In the genomic region with DNA sequence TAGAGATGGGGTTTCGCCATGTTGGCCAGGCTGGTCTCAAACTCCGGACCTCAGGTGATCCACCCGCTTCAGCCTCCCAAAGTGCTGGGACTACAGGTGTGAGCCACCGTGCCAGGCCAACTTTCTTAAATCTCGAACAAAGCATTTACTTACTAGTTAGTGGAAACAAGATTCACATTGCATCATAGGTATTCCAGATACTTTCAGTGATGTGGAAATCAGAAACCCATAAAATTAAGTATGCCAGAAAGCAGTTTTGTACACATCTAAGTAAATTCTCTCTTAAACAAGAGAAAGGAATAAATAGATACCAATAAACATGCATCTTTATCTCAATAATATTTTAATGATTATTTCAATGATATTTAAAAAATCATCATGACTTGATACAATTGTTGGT, we compare ENCODE assay signal across 22 cellular contexts.
DNase-seq lines count a peak whose midpoint lies in the region; ATAC-seq and TF ChIP-seq lines count a peak whose summit lies in the region.
"Had no signal": no experiment of that assay in that cellular context is flagged by ENCODE, and none has a peak within 500 bp of the region (broad histone marks: within the 10 kb centered on the region; RNA-seq: fewer than 3 reads in every experiment).

No MANE protein-coding gene starts in this region.

- H2BK5ac ChIP-seq in mesenchymal stem cell (ENCODE audit: low read depth, low read length, poor library complexity, severe bottlenecking), result no peak overlapping the region

- H3K4me1 ChIP-seq in SK-N-SH (ENCODE audit: control insufficient read depth in 1 of 2, insufficient read depth in 2 of 2, low read depth in 1 of 2, low read length in 1 of 2), result peaks cover 6 to 27% of the 10 kb centered on the region in 2 experiments
- peaks cover 2% of the 10 kb centered on the region for H3K4me1 ChIP-seq in mesenchymal stem cell (ENCODE audit: control insufficient read depth, insufficient read depth, low read depth, low read length)
- H3K4me1 ChIP-seq: BE2C, Peyer's patch had no signal

- no peak overlapping the region for H4K91ac ChIP-seq in mesenchymal stem cell (ENCODE audit: low read length)

- H3K27ac Mint-ChIP-seq in chondrocyte (ENCODE audit: unreplicated experiment) (peak overlapping the region; percentile 95), immature natural killer cell (no peak overlapping the region)
- H3K27ac Mint-ChIP-seq: CD4-positive, alpha-beta T cell had no signal

- no peak overlapping the region for H2BK12ac ChIP-seq in mesenchymal stem cell (ENCODE audit: low read length in 2 of 2)

- H3K4me2 ChIP-seq in SK-N-SH (peak overlapping the region; percentile 43; the same call in 1 of the 2 replicates), mesenchymal stem cell (ENCODE audit: low read length, poor library complexity, severe bottlenecking) (no peak overlapping the region)

- WGBS in SK-N-SH (ENCODE audit: low lambda C conversion rate), result 92% methylated on average over 5 of the region's 5 CpGs
- WGBS in mesenchymal stem cell, result 100% methylated on average over 4 of the region's 5 CpGs

- no peak overlapping the region for H2BK15ac ChIP-seq in mesenchymal stem cell (ENCODE audit: low read depth, poor library complexity, severe bottlenecking)

- no peak overlapping the region for H2AK5ac ChIP-seq in mesenchymal stem cell (ENCODE audit: low read length, severe bottlenecking)

- no peak overlapping the region for H3K18ac ChIP-seq in mesenchymal stem cell (ENCODE audit: low read depth in 1 of 2, low read length in 2 of 2)

- H2AFZ ChIP-seq in SK-N-SH (ENCODE audit: low read depth), result no peak overlapping the region
- H2AFZ ChIP-seq in mesenchymal stem cell (ENCODE audit: low read depth, low read length), result no peak overlapping the region

- CTCF ChIA-PET in SK-N-SH (lab: Yijun Ruan, JAX), result no interaction called here

- H3K4me1 Mint-ChIP-seq in chondrocyte (ENCODE audit: low read depth) (peaks cover 58% of the 10 kb centered on the region), immature natural killer cell (no peaks in the 10 kb centered on the region)

- H3K36me3 ChIP-seq in SK-N-SH (replicated peaks in 1 of 2; ENCODE audit: control insufficient read depth in 1 of 2, insufficient read depth in 2 of 2, low read length in 1 of 2) (no peaks in the 10 kb centered on the region), mesenchymal stem cell (ENCODE audit: control insufficient read depth in 1 of 2, insufficient read depth in 2 of 2, low read depth in 1 of 2, low read length in 2 of 2) (no peaks in the 10 kb centered on the region)
- H3K36me3 ChIP-seq: BE2C, Peyer's patch, SJSA1 had no signal

- H3K9me3 ChIP-seq in SK-N-SH, result no peaks in the 10 kb centered on the region
- H3K9me3 ChIP-seq in mesenchymal stem cell (ENCODE audit: control insufficient read depth, low read length), result no peaks in the 10 kb centered on the region
- H3K9me3 ChIP-seq: BE2C, Peyer's patch, SJSA1 had no signal

- ATAC-seq in SK-N-SH treated with all-trans-retinoic acid at 6 μM for 48 hours (no peak), GM18861 (IDR thresholded peaks at IDR 0.05; ENCODE audit: unreplicated experiment) (no peak)
- ATAC-seq: GM12878 had no signal

- POLR2A ChIA-PET in SK-N-SH (lab: Yijun Ruan, JAX), result no interaction called here

- no peak for TF ChIP-seq EP300 in SK-N-SH (IDR thresholded peaks at IDR 0.05; ENCODE audit: borderline replicate concordance in 1 of 2, low read depth in 1 of 2, low read length in 1 of 2)

- H3F3A ChIP-seq in SK-N-SH (replicated peaks; ENCODE audit: insufficient read depth), result peaks cover 28% of the 10 kb centered on the region

- no peak overlapping the region for H3K14ac ChIP-seq in mesenchymal stem cell (ENCODE audit: low read length in 2 of 2)

- H3K27me3 ChIP-seq in SK-N-SH (ENCODE audit: insufficient read depth) (no peaks in the 10 kb centered on the region), mesenchymal stem cell (ENCODE audit: control insufficient read depth in 1 of 2, insufficient read depth in 1 of 2, low read length in 2 of 2) (no peaks in the 10 kb centered on the region)
- H3K27me3 ChIP-seq: BE2C, Peyer's patch, SJSA1 had no signal

- H3K9ac ChIP-seq in SK-N-SH, result peak overlapping the region; percentile 30; the same call in 1 of the 2 replicates
- peak overlapping the region; percentile 84 for H3K9ac ChIP-seq in mesenchymal stem cell (ENCODE audit: low read length)

- H3K4me3 ChIP-seq in SK-N-SH (ENCODE audit: low read depth in 2 of 2, low read length in 1 of 2) (no peak overlapping the region), mesenchymal stem cell (ENCODE audit: insufficient read depth in 1 of 2, low read depth in 1 of 2, low read length in 2 of 2) (no peak overlapping the region)
- H3K4me3 ChIP-seq: GM12878, Peyer's patch, SJSA1 had no signal

- H3K27me3 Mint-ChIP-seq in chondrocyte (ENCODE audit: low read depth), result no peaks in the 10 kb centered on the region
- peaks cover 0 to 2% (median 1%) of the 10 kb centered on the region in 3 donors for H3K27me3 Mint-ChIP-seq in immature natural killer cell (ENCODE audit: low read depth in 3 of 3)

- H4K8ac ChIP-seq in mesenchymal stem cell (ENCODE audit: low read length), result no peak overlapping the region

- H3K4me3 Mint-ChIP-seq in chondrocyte (ENCODE audit: unreplicated experiment) (no peak overlapping the region), immature natural killer cell (no peak overlapping the region)
- H3K4me3 Mint-ChIP-seq: CD4-positive, alpha-beta T cell had no signal

- no peaks in the 10 kb centered on the region for H3K79me1 ChIP-seq in mesenchymal stem cell (replicated peaks; ENCODE audit: low read length, poor library complexity, severe bottlenecking)

- H4K20me1 ChIP-seq in SK-N-SH (ENCODE audit: insufficient read depth), result no peaks in the 10 kb centered on the region

- H2BK120ac ChIP-seq in mesenchymal stem cell (ENCODE audit: low read depth, low read length), result no peak overlapping the region

- peaks cover 14% of the 10 kb centered on the region for H3K79me2 ChIP-seq in SK-N-SH (ENCODE audit: insufficient read depth)

- DNase-seq in SK-N-SH, result no peak
- no peak for DNase-seq in chondrocyte (ENCODE audit: low spot score)
- DNase-seq in mesenchymal stem cell, result no peak
- DNase-seq in HUDEP-2 (lab: John Stamatoyannopoulos, UW; ENCODE audit: unreplicated experiment in 76 of 76), result no peak
- no peak for DNase-seq in NCI-H1105 treated with DMSO at 0.1 percent for 48 hours (lab: John Stamatoyannopoulos, UW)
- DNase-seq in immature natural killer cell, result no peak
- DNase-seq: BE2C; Calu3; CD4-positive, alpha-beta T cell; DMS53; NCI-H1048; NCI-H146; NCI-H2029 treated with DMSO at 0.1 percent for 48 hours; NCI-H2171; NCI-H446; NCI-H526 treated with DMSO at 0.1 percent for 48 hours; Peyer's patch had no signal

- H3K4ac ChIP-seq in mesenchymal stem cell (ENCODE audit: low read depth in 1 of 2, low read length in 2 of 2), result no peak overlapping the region

- H3K36me3 Mint-ChIP-seq in chondrocyte (ENCODE audit: low read depth) (peaks cover 27% of the 10 kb centered on the region), immature natural killer cell (no peaks in the 10 kb centered on the region)

- H3K27ac ChIP-seq in SK-N-SH (ENCODE audit: low read depth in 2 of 2, low read length in 1 of 2), result peak overlapping the region in 1 of 2 experiments; percentile 93; a peak in 2 of 4 replicates
- no peak overlapping the region for H3K27ac ChIP-seq in mesenchymal stem cell (ENCODE audit: low read length, poor library complexity, severe bottlenecking)
- H3K27ac ChIP-seq: 22Rv1, Peyer's patch had no signal

- no peaks in the 10 kb centered on the region for H3K9me3 Mint-ChIP-seq in chondrocyte (ENCODE audit: low read depth)
- no peaks in the 10 kb centered on the region for H3K9me3 Mint-ChIP-seq in immature natural killer cell

- TF ChIP-seq CTCF in SK-N-SH (IDR thresholded peaks at IDR 0.05) (no peak), chondrocyte (IDR thresholded peaks at IDR 0.05) (no peak)

- H3K23ac ChIP-seq in mesenchymal stem cell (ENCODE audit: low read length in 2 of 2), result no peak overlapping the region

- H3K9me2 ChIP-seq in SK-N-SH, result no peaks in the 10 kb centered on the region

- TF ChIP-seq RAD21 in SK-N-SH (IDR thresholded peaks at IDR 0.05; ENCODE audit: low read length), result no peak

TF ChIP-seq in SK-N-SH, 30 proteins besides CTCF, POLR2A, EP300 and RAD21 (continues in another document):
- TF ChIP-seq, protein P1, sequence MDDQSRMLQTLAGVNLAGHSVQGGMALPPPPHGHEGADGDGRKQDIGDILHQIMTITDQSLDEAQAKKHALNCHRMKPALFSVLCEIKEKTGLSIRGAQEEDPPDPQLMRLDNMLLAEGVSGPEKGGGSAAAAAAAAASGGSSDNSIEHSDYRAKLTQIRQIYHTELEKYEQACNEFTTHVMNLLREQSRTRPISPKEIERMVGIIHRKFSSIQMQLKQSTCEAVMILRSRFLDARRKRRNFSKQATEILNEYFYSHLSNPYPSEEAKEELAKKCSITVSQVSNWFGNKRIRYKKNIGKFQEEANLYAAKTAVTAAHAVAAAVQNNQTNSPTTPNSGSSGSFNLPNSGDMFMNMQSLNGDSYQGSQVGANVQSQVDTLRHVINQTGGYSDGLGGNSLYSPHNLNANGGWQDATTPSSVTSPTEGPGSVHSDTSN (IDR thresholded peaks at IDR 0.05), result no peak
- TF ChIP-seq RXRA (IDR thresholded peaks at IDR 0.05; ENCODE audit: borderline replicate concordance, low read depth), result no peak
- no peak for TF ChIP-seq EZH2phosphoT487 (IDR thresholded peaks at IDR 0.05; ENCODE audit: borderline replicate concordance, low read depth)
- TF ChIP-seq POLR2AphosphoS5 (IDR thresholded peaks at IDR 0.05; ENCODE audit: low read depth, low read length), result no peak
- no peak for TF ChIP-seq MXI1 (IDR thresholded peaks at IDR 0.05; ENCODE audit: low read depth, low read length)
- no peak for TF ChIP-seq GABPA (IDR thresholded peaks at IDR 0.05; ENCODE audit: low read depth)
- no peak for TF ChIP-seq RFX5 (IDR thresholded peaks at IDR 0.05; ENCODE audit: low read length)

TF ChIP-seq in SK-N-SH treated with all-trans-retinoic acid at 6 μM for 48 hours, 23 proteins besides CTCF, POLR2A, EP300 and RAD21 (continues in another document):
- TF ChIP-seq ESRRG (CRISPR knock-in tag; IDR thresholded peaks at IDR 0.05), result no peak
- TF ChIP-seq RARB (CRISPR knock-in tag; IDR thresholded peaks at IDR 0.05), result no peak
- TF ChIP-seq PPARA (CRISPR knock-in tag; IDR thresholded peaks at IDR 0.05; ENCODE audit: borderline replicate concordance), result no peak
- TF ChIP-seq, protein P2, sequence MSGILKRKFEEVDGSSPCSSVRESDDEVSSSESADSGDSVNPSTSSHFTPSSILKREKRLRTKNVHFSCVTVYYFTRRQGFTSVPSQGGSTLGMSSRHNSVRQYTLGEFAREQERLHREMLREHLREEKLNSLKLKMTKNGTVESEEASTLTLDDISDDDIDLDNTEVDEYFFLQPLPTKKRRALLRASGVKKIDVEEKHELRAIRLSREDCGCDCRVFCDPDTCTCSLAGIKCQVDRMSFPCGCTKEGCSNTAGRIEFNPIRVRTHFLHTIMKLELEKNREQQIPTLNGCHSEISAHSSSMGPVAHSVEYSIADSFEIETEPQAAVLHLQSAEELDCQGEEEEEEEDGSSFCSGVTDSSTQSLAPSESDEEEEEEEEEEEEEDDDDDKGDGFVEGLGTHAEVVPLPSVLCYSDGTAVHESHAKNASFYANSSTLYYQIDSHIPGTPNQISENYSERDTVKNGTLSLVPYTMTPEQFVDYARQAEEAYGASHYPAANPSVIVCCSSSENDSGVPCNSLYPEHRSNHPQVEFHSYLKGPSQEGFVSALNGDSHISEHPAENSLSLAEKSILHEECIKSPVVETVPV (CRISPR knock-in tag; IDR thresholded peaks at IDR 0.05), result no peak
- TF ChIP-seq ZNF565 (CRISPR knock-in tag; conservative IDR thresholded peaks at IDR 0.05; ENCODE audit: low read depth), result no peak
